In genomic region chr14:95510804-95511203, GRCh38 we compare ENCODE assay signal across 28 cellular contexts. TPM values are rescaled to one million over a fixed set of nuclear protein-coding genes. Genes with fewer than 3 reads are reported as not detected.
DNase-seq lines count a peak whose midpoint lies in the region; ATAC-seq and TF ChIP-seq lines count a peak whose summit lies in the region.
"Had no signal": no experiment of that assay in that cellular context is flagged by ENCODE, and none has a peak within 500 bp of the region (broad histone marks: within the 10 kb centered on the region; RNA-seq: fewer than 3 reads in every experiment).

No MANE protein-coding gene starts in this region.

- H3K27ac Mint-ChIP-seq in HFFc6 (peak overlapping the region; percentile 53; the same call in 1 of the 2 replicates), memory B cell (peak overlapping the region; percentile 20)
- H3K27ac Mint-ChIP-seq: nephron progenitor cell had no signal

- peaks cover 85 to 100% (median 96%) of the 10 kb centered on the region in 10 experiments for H3K4me1 ChIP-seq in BLaER1 treated with 17β-estradiol and CSF1 and Interleukin-3, amounts not matched to agents 10 nM and 100 nM
- H3K4me1 ChIP-seq in skeletal muscle tissue (ENCODE audit: control insufficient read depth in 3 of 3, insufficient read depth in 3 of 3, low read length in 3 of 3): peaks cover 67 to 78% (median 71%) of the 10 kb centered on the region in 3 donors

- H3K27me3 Mint-ChIP-seq in HFFc6 (ENCODE audit: insufficient read depth) (no peaks in the 10 kb centered on the region; the same call in 1 of the 2 replicates), memory B cell (no peaks in the 10 kb centered on the region)

- H3K4me1 Mint-ChIP-seq in HFFc6 (ENCODE audit: low read depth) (peaks cover 76% of the 10 kb centered on the region), memory B cell (peaks cover 49% of the 10 kb centered on the region)

- H3K9me3 Mint-ChIP-seq in HFFc6: no peaks in the 10 kb centered on the region
- no peaks in the 10 kb centered on the region for H3K9me3 Mint-ChIP-seq in memory B cell
- H3K9me3 Mint-ChIP-seq: nephron progenitor cell had no signal

- DNase-seq in HFFc6 (no peak), memory B cell (ENCODE audit: low spot score in 2 of 2) (no peak), HuH-7.5 (ENCODE audit: low spot score) (no peak)
- DNase-seq in activated naive CD4-positive, alpha-beta T cell (lab: John Stamatoyannopoulos, UW): no peak
- DNase-seq: activated T-cell treated with anti-CD3 and anti-CD28 coated beads, Interleukin-2, amount 50 U/mL, for 1 hour; body of pancreas; Calu3; cerebellar nuclear complex; DMS79 treated with DMSO at 0.1 percent for 48 hours; foreskin keratinocyte; GDM1; kidney glomerular epithelial cell; lower lobe of right lung; NCI-H1092; NCI-H1694 treated with DMSO at 0.1 percent for 48 hours; NCI-H446 treated with DMSO at 0.1 percent for 48 hours; NCI-H82; nephron progenitor cell; SIG-M5; stimulated activated CD8-positive, alpha-beta memory T cell treated with anti-CD3 and anti-CD28 coated beads, Interleukin-4, amount 100 ng/mL, for 48 hours; stomach had no signal

- peak overlapping the region in 8 of 10 experiments; percentile 33 to 82 (median 70); a peak in 14 of 20 replicates for H3K4me3 ChIP-seq in BLaER1 treated with 17β-estradiol and CSF1 and Interleukin-3, amounts not matched to agents 10 nM and 100 nM
- peak overlapping the region in 2 of 3 donors; percentile 46 to 49 for H3K4me3 ChIP-seq in skeletal muscle tissue (ENCODE audit: low read length in 3 of 3)
- H3K4me3 ChIP-seq: body of pancreas, esophagus muscularis mucosa, K562, lower lobe of right lung, stomach, tibial nerve had no signal

- H3K9ac ChIP-seq in BLaER1 treated with 17β-estradiol and CSF1 and Interleukin-3, amounts not matched to agents 10 nM and 100 nM: peak overlapping the region in 8 of 11 experiments; percentile 53 to 92 (median 88); a peak in 16 of 22 replicates
- no peak overlapping the region for H3K9ac ChIP-seq in skeletal muscle tissue (ENCODE audit: low read depth in 1 of 3, low read length in 3 of 3)

- peak overlapping the region in 8 of 11 experiments; percentile 74 to 98 (median 85); a peak in 16 of 22 replicates for H3K27ac ChIP-seq in BLaER1 treated with 17β-estradiol and CSF1 and Interleukin-3, amounts not matched to agents 10 nM and 100 nM
- H3K27ac ChIP-seq in skeletal muscle tissue (ENCODE audit: low read depth, low read length): no peak overlapping the region
- H3K27ac ChIP-seq: body of pancreas, C4-2B, esophagus muscularis mucosa, foreskin keratinocyte, lower lobe of right lung, stomach had no signal

- H3K27me3 ChIP-seq in BLaER1 treated with 17β-estradiol and CSF1 and Interleukin-3, amounts not matched to agents 10 nM and 100 nM: no peaks in the 10 kb centered on the region
- no peaks in the 10 kb centered on the region for H3K27me3 ChIP-seq in skeletal muscle tissue (ENCODE audit: control insufficient read depth in 3 of 3, insufficient read depth in 3 of 3, low read length in 3 of 3)
- H3K27me3 ChIP-seq: body of pancreas, foreskin keratinocyte, tibial nerve had no signal

- peaks cover 7 to 89% (median 60%) of the 10 kb centered on the region in 11 experiments; a peak in 17 of 22 replicates for H4K20me1 ChIP-seq in BLaER1 treated with 17β-estradiol and CSF1 and Interleukin-3, amounts not matched to agents 10 nM and 100 nM

- peaks cover 16% of the 10 kb centered on the region; the same call in 1 of the 2 replicates for H3K36me3 Mint-ChIP-seq in HFFc6 (ENCODE audit: low read depth)
- peaks cover 22% of the 10 kb centered on the region for H3K36me3 Mint-ChIP-seq in memory B cell

- ATAC-seq in memory B cell (ENCODE audit: low read depth): no peak
- ATAC-seq in GM21723 (IDR thresholded peaks at IDR 0.05; ENCODE audit: unreplicated experiment): no peak
- ATAC-seq: body of pancreas, foreskin keratinocyte, K562, lower lobe of right lung had no signal

- H3K4me3 Mint-ChIP-seq in HFFc6 (no peak overlapping the region; the same call in 1 of the 2 replicates), memory B cell (no peak overlapping the region)
- H3K4me3 Mint-ChIP-seq: nephron progenitor cell had no signal

- H3K4me2 ChIP-seq in BLaER1 treated with 17β-estradiol and CSF1 and Interleukin-3, amounts not matched to agents 10 nM and 100 nM: peak overlapping the region; percentile 84 to 100 (median 100)

- H3K36me3 ChIP-seq in BLaER1 treated with 17β-estradiol and CSF1 and Interleukin-3, amounts not matched to agents 10 nM and 100 nM: peaks cover 0 to 70% (median 46%) of the 10 kb centered on the region in 11 experiments; a peak in 19 of 22 replicates
- H3K36me3 ChIP-seq in skeletal muscle tissue (ENCODE audit: control insufficient read depth in 3 of 3, insufficient read depth in 3 of 3, low read length in 3 of 3): peaks cover 0 to 2% (median 0%) of the 10 kb centered on the region in 3 donors
- H3K36me3 ChIP-seq: lower lobe of right lung, stomach had no signal

- no peaks in the 10 kb centered on the region for H3K9me3 ChIP-seq in BLaER1 treated with 17β-estradiol and CSF1 and Interleukin-3, amounts not matched to agents 10 nM and 100 nM (replicated peaks in 1 of 11)
- no peaks in the 10 kb centered on the region for H3K9me3 ChIP-seq in skeletal muscle tissue (ENCODE audit: control insufficient read depth in 3 of 3, low read length in 3 of 3)
- H3K9me3 ChIP-seq: body of pancreas, esophagus muscularis mucosa, lower lobe of right lung, stomach, tibial nerve had no signal

- no peak for TF ChIP-seq CTCF in HFFc6 (IDR thresholded peaks at IDR 0.05)

RNA-seq across cellular contexts. Expression of gene SYNE3, which starts 5.6 kb away (rescaled TPM):
- 10 to 100 TPM; 14.8 to 20.4 (median 16.3) TPM for total RNA-seq in HFFc6 (2021; fragmentation: NEBNext Ultra II Directional; extraction: Animal tissue kit (Norgen Biotek cat#: 25700))
- total RNA-seq in skeletal muscle tissue: 21.4 TPM

RNA-seq across cellular contexts. Expression of gene GLRX5, which starts 24.0 kb away (rescaled TPM):
- total RNA-seq in HFFc6 (2021; fragmentation: NEBNext Ultra II Directional; extraction: Animal tissue kit (Norgen Biotek cat#: 25700)): 10 to 100 TPM; 38.7 to 47.2 (median 43.8) TPM
- total RNA-seq in skeletal muscle tissue: 74.1 TPM

Comparison
In these comparisons a context has a peak if more than half of its experiments do, and no peak if none do; other contexts are left out.
1. H3K9ac ChIP-seq: peak in BLaER1 treated with 17β-estradiol and CSF1 and Interleukin-3, amounts not matched to agents 10 nM and 100 nM (8 of 11); none in skeletal muscle tissue (0 of 3).